20 cellular contexts compared by ENCODE assay signal in the genomic region with DNA sequence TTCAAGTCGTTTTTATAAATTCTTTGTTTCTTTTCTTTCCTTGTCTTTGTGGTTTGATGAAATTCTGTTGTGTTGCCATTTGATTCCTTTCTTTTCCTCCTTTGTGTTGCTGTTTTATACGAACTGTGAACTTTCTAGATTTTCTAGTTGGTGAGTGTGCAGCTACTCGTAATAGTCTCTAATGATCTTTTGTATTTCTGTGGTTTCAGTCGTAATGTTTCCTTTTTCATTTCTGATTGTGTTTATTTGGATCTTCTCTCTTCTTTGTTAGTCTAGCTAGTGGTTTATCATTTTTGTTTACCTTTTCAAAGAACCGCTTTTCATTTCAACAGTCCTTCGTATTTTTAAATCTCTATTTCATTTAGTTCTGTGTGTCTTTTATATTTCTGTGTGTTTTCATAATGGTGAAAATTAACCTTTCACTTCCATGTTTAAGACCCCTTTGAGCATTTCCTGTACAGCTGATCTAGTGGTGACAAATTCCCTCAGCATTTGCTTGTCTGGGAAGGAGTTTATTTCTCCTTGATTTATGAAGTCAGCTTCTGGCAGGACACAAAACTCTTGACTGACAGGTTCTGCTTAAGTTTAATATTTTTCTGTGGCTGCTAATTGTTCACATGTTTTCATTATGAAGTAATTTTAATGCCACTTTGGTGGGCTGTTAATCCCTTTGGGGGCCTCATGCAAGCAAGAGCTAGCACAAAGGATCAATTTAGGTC. TPM values are rescaled to one million over a fixed set of nuclear protein-coding genes. Genes with fewer than 3 reads are reported as not detected.
A peak's percentile ranks its signal among the peaks of the same experiment; 100 is the strongest.
DNase-seq lines count a peak whose midpoint lies in the region; ATAC-seq, FAIRE-seq and TF ChIP-seq lines count a peak whose summit lies in the region.
"Had no signal": no experiment of that assay in that cellular context is flagged by ENCODE, and none has a peak within 500 bp of the region (broad histone marks: within the 10 kb centered on the region; RNA-seq: fewer than 3 reads in every experiment).

No MANE protein-coding gene starts in this region.

- H2AFZ ChIP-seq in GM12878 (ENCODE audit: control insufficient read depth, low read depth, low read length): peak overlapping the region; percentile 7; the same call in 1 of the 2 replicates

- TF ChIP-seq CTCF in GM06990 (IDR thresholded peaks at IDR 0.05; ENCODE audit: insufficient read depth, low read length, poor library complexity, severe bottlenecking) (no peak), GM12878 (IDR thresholded peaks at IDR 0.05 in 2 of 3, conservative IDR thresholded peaks at IDR 0.05 in 1 of 3; ENCODE audit: control insufficient read depth in 2 of 3, extremely low read depth in 1 of 3, insufficient read depth in 1 of 3, low read depth in 3 of 3, low read length in 3 of 3) (no peak), suprapubic skin (IDR thresholded peaks at IDR 0.05) (no peak)

- H3K27ac Mint-ChIP-seq in stimulated activated memory B cell treated with anti-CD40 and anti-IgM and Interleukin-4, amounts not matched to agents 10 μg/mL and 1 μg/mL and 100 μg/mL, for 72 hours: peak overlapping the region; percentile 70
- H3K27ac Mint-ChIP-seq: CD4-positive, alpha-beta T cell; T-helper 1 cell treated with Interleukin-12 subunit alpha and Interleukin-12 subunit beta and Interleukin-4 antibody, amounts not matched to agents 30 μg/mL and 1 μg/mL, for 36 hours had no signal

- no peaks in the 10 kb centered on the region for H4K20me1 ChIP-seq in GM12878 (ENCODE audit: control insufficient read depth, insufficient read depth)

- WGBS in GM12878 (ENCODE audit: insufficient coverage, insufficient replicate concordance, low lambda C conversion rate, missing lambda C conversion rate): 49% methylated on average over 6 of the region's 6 CpGs
- WGBS in suprapubic skin: 84% methylated on average over 6 of the region's 6 CpGs

- SMC1A ChIA-PET in GM12878 (lab: Charles Lee; ENCODE audit: uncharacterized antibody, unreplicated experiment): interaction anchor here (0.7 to 29.9 kb wide), 23 partner anchors 10 to 119 kb away, joined by 3 to 682 read pairs (median 5); partner anchors contain the start of gene MALT1

- TF ChIP-seq EP300 in GM12878 (IDR thresholded peaks at IDR 0.05; ENCODE audit: borderline replicate concordance in 1 of 2, control insufficient read depth in 1 of 2, low read depth in 2 of 2, low read length in 2 of 2) (no peak), suprapubic skin (IDR thresholded peaks at IDR 0.05) (no peak)

- H3K27ac ChIP-seq in GM12878 (ENCODE audit: control insufficient read depth, insufficient read depth): peak overlapping the region; percentile 86
- H3K27ac ChIP-seq in suprapubic skin: no peak overlapping the region

- CTCF ChIA-PET in GM12878 (lab: Yijun Ruan, JAX): interaction anchor here (0.7 to 2.0 kb wide), 11 partner anchors 10 to 125 kb away, joined by 3 to 15 read pairs (median 6); partner anchors contain the start of gene MALT1

- POLR2A ChIA-PET in GM12878 (lab: Charles Lee): interaction anchor here (0.5 to 2.3 kb wide), 8 partner anchors 14 to 123 kb away, joined by 3 to 15 read pairs (median 4); partner anchors contain the start of gene MALT1

- H3K4me1 ChIP-seq in GM12878 (ENCODE audit: control insufficient read depth, insufficient read depth, low read length) (peaks cover 40% of the 10 kb centered on the region), suprapubic skin (peaks cover 2% of the 10 kb centered on the region)
- H3K4me1 ChIP-seq: HAP-1 had no signal

- peaks cover 23% of the 10 kb centered on the region for H3K36me3 Mint-ChIP-seq in stimulated activated memory B cell treated with anti-CD40 and anti-IgM and Interleukin-4, amounts not matched to agents 10 μg/mL and 1 μg/mL and 100 μg/mL, for 72 hours

- peak overlapping the region; percentile 28 for H3K4me3 Mint-ChIP-seq in stimulated activated memory B cell treated with anti-CD40 and anti-IgM and Interleukin-4, amounts not matched to agents 10 μg/mL and 1 μg/mL and 100 μg/mL, for 72 hours
- H3K4me3 Mint-ChIP-seq: CD4-positive, alpha-beta T cell; T-helper 1 cell treated with Interleukin-12 subunit alpha and Interleukin-12 subunit beta and Interleukin-4 antibody, amounts not matched to agents 30 μg/mL and 1 μg/mL, for 36 hours had no signal

- no peak for TF ChIP-seq RAD21 in GM12878 (IDR thresholded peaks at IDR 0.05; ENCODE audit: insufficient read depth, low read depth, low read length)

- H3K9me3 Mint-ChIP-seq in stimulated activated memory B cell treated with anti-CD40 and anti-IgM and Interleukin-4, amounts not matched to agents 10 μg/mL and 1 μg/mL and 100 μg/mL, for 72 hours: peaks cover 10% of the 10 kb centered on the region

- DNase-seq in GM06990 (ENCODE audit: extremely low read depth, insufficient read length) (no peak), GM19239 (ENCODE audit: insufficient read length, low spot score) (no peak), GM12878 (ENCODE audit: low read depth, low spot score) (no peak), NAMALWA (ENCODE audit: low spot score) (no peak), suprapubic skin (ENCODE audit: low spot score in 2 of 2) (no peak), NCI-H2196 treated with DMSO at 0.1 percent for 48 hours (lab: John Stamatoyannopoulos, UW; ENCODE audit: unreplicated experiment) (no peak)
- DNase-seq: CD4-positive, alpha-beta T cell; DMS79 treated with DMSO at 0.1 percent for 48 hours; KG1; NCI-H1092; NCI-H1694 treated with DMSO at 0.1 percent for 48 hours; NCI-H446; NCI-H69; NK-92 treated with Interleukin-12 subunit alpha and Interleukin-12 subunit beta, amount 100 ng/mL, for 24 hours; OCI-M1; SIG-M5 had no signal

- TF ChIP-seq POLR2A in GM12878 (IDR thresholded peaks at IDR 0.05; ENCODE audit: low read depth, low read length): no peak
- no peak for TF ChIP-seq POLR2A in suprapubic skin (IDR thresholded peaks at IDR 0.05)

- no TSS peak for BruUV-seq in GM12878 (replicated peaks; lab: Mats Ljungman, UMichigan)

- no peak for ATAC-seq in GM12878
- no peak for ATAC-seq in stimulated activated memory B cell treated with anti-CD40 and anti-IgM and Interleukin-4, amounts not matched to agents 10 μg/mL and 1 μg/mL and 100 μg/mL, for 72 hours

- peak; percentile 80 for FAIRE-seq in GM19239 (lab: Jason Lieb, UNC)
- FAIRE-seq in GM12878 (lab: Jason Lieb, UNC): no peak
- FAIRE-seq: G401.6 had no signal

- peaks cover 4% of the 10 kb centered on the region; the same call in 2 of the 3 replicates for H3K9me3 ChIP-seq in GM12878 (replicated peaks; ENCODE audit: control insufficient read depth, insufficient read depth, low read length)
- no peaks in the 10 kb centered on the region for H3K9me3 ChIP-seq in suprapubic skin
- H3K9me3 ChIP-seq: HAP-1 had no signal

- RAD21 ChIA-PET in GM12878 (lab: Charles Lee; ENCODE audit: unreplicated experiment): interaction anchor here (0.8 to 3.0 kb wide), 13 partner anchors 15 to 123 kb away, joined by 3 to 15 read pairs (median 5); partner anchors contain the start of gene MALT1

- in situ Hi-C loops in GM12878 (cut with MboI): loop anchor here (5.0 to 25.0 kb wide), 2 partner anchors 123 to 1257 kb away; no protein-coding TSS in a partner anchor

- H3K36me3 ChIP-seq in GM06990 (ENCODE audit: control insufficient read depth, insufficient read depth, low read length): no peaks in the 10 kb centered on the region
- H3K36me3 ChIP-seq in GM12878 (ENCODE audit: control insufficient read depth in 2 of 2, insufficient read depth in 2 of 2, low read length in 1 of 2): no peaks in the 10 kb centered on the region
- no peaks in the 10 kb centered on the region for H3K36me3 ChIP-seq in suprapubic skin
- H3K36me3 ChIP-seq: HAP-1 had no signal

- H3K27me3 ChIP-seq in GM06990 (replicated peaks; ENCODE audit: control insufficient read depth, insufficient read depth, low read length) (no peaks in the 10 kb centered on the region), GM12878 (replicated peaks in 1 of 2; ENCODE audit: control insufficient read depth in 2 of 2, insufficient read depth in 2 of 2, low read length in 1 of 2) (no peaks in the 10 kb centered on the region), suprapubic skin (no peaks in the 10 kb centered on the region)

- no peaks in the 10 kb centered on the region for H3K27me3 Mint-ChIP-seq in stimulated activated memory B cell treated with anti-CD40 and anti-IgM and Interleukin-4, amounts not matched to agents 10 μg/mL and 1 μg/mL and 100 μg/mL, for 72 hours
- H3K27me3 Mint-ChIP-seq: CD4-positive, alpha-beta T cell had no signal

- H3K79me2 ChIP-seq in GM12878 (ENCODE audit: control insufficient read depth, insufficient read depth, low read length): peaks cover 52% of the 10 kb centered on the region

- intact Hi-C loops in GM12878 (cut with micrococcal nuclease; ENCODE audit: unreplicated experiment): no loop called here

- H3K4me2 ChIP-seq in GM12878 (ENCODE audit: control insufficient read depth, insufficient read depth): peak overlapping the region; percentile 49

- H3K4me3 ChIP-seq in GM06990 (replicated peaks; ENCODE audit: low read depth, low read length) (peak overlapping the region; percentile 53), GM12878 (peak overlapping the region; percentile 59), suprapubic skin (no peak overlapping the region)
- H3K4me3 ChIP-seq: HAP-1 had no signal

- peak overlapping the region; percentile 51 for H3K9ac ChIP-seq in GM12878 (ENCODE audit: control insufficient read depth, insufficient read depth, low read length)

- H3K4me1 Mint-ChIP-seq in stimulated activated memory B cell treated with anti-CD40 and anti-IgM and Interleukin-4, amounts not matched to agents 10 μg/mL and 1 μg/mL and 100 μg/mL, for 72 hours: peaks cover 76% of the 10 kb centered on the region

RNA-seq across cellular contexts. Expression of gene MALT1, which starts 16.2 kb away (rescaled TPM):
- 326 and 345 TPM in 2 replicates for total RNA-seq in GM12878 (2013; cell fraction: nucleolus; rRNA removed)
- 61.5 and 79.2 TPM in 2 replicates for total RNA-seq in GM12878 (2014; rRNA removed)
- total RNA-seq in GM12878 (2014; rRNA removed; fragmentation: Illumina TruSeq; extraction: Trizol): 65.8 and 71.2 TPM in 2 replicates
- 49.8 and 50.6 TPM in 2 replicates for total RNA-seq in GM12878 (2021)
- 19.6 TPM for polyA plus RNA-seq in GM12878 (2011; ENCODE audit: low read depth)
- polyA plus RNA-seq in GM12878 (2011; rRNA removed): 126 and 179 TPM in 2 replicates
- polyA plus RNA-seq in GM12878 (2011; cell fraction: cytosol; rRNA removed): 40.3 and 53.0 TPM in 2 replicates
- polyA plus RNA-seq in GM12878 (2011; cell fraction: nucleus; rRNA removed): 145 and 211 TPM in 2 replicates
- 25.7 and 45.2 TPM in 2 replicates for polyA plus RNA-seq in GM12878 (2012)
- 54.2 and 67.3 TPM in 2 replicates for polyA plus RNA-seq in GM12878 (2014; fragmentation: Illumina TruSeq; extraction: Trizol)
- 10 to 100 TPM; 17.6 to 32.5 TPM for polyA plus RNA-seq in GM12878 (2014; fragmentation: Nextera tagmentation; extraction: Ambion mirVana)
- 33.9 and 40.3 TPM in 2 replicates for polyA plus RNA-seq in GM12878 (2014; rRNA removed)
- 10 to 100 TPM; 32.5 to 37.2 TPM for polyA plus RNA-seq in GM12878 (2016; fragmentation: Nextera tagmentation; extraction: Ambion mirVana)
- 83.9 and 129 TPM in 2 replicates for polyA minus RNA-seq in GM12878 (2011; rRNA and poly(A)+ RNA removed)
- polyA minus RNA-seq in GM12878 (2011; cell fraction: cytosol; rRNA and poly(A)+ RNA removed): 28.5 and 42.0 TPM in 2 replicates
- 66.7 and 73.4 TPM in 2 replicates for polyA minus RNA-seq in GM12878 (2011; cell fraction: nucleus; rRNA and poly(A)+ RNA removed)
- 10 to 100 TPM; 33.9 to 49.5 (median 37.1) TPM for total RNA-seq in suprapubic skin

RNA-seq across cellular contexts. Expression of gene ALPK2, which starts 26.2 kb away (rescaled TPM):
- 28.8 and 29.7 TPM in 2 replicates for total RNA-seq in GM12878 (2013; cell fraction: nucleolus; rRNA removed)
- total RNA-seq in GM12878 (2014; rRNA removed): 4.5 and 5.8 TPM in 2 replicates
- total RNA-seq in GM12878 (2014; rRNA removed; fragmentation: Illumina TruSeq; extraction: Trizol): 8.1 and 8.5 TPM in 2 replicates
- total RNA-seq in GM12878 (2021): 4.3 and 5.1 TPM in 2 replicates
- polyA plus RNA-seq in GM12878 (2011; ENCODE audit: low read depth): 2.5 TPM
- polyA plus RNA-seq in GM12878 (2011; rRNA removed): 27.4 and 36.5 TPM in 2 replicates
- 14.0 TPM in 2 replicates for polyA plus RNA-seq in GM12878 (2011; cell fraction: cytosol; rRNA removed)
- 68.7 and 99.5 TPM in 2 replicates for polyA plus RNA-seq in GM12878 (2011; cell fraction: nucleus; rRNA removed)
- polyA plus RNA-seq in GM12878 (2012): 2.4 and 3.8 TPM in 2 replicates
- polyA plus RNA-seq in GM12878 (2014; fragmentation: Illumina TruSeq; extraction: Trizol): 4.8 and 4.9 TPM in 2 replicates
- 1 to 10 TPM; 1.6 to 1.8 TPM for polyA plus RNA-seq in GM12878 (2014; fragmentation: Nextera tagmentation; extraction: Ambion mirVana)
- polyA plus RNA-seq in GM12878 (2014; rRNA removed): 3.4 TPM in 2 replicates
- 1 to 10 TPM; 5.1 to 6.0 TPM for polyA plus RNA-seq in GM12878 (2016; fragmentation: Nextera tagmentation; extraction: Ambion mirVana)
- polyA minus RNA-seq in GM12878 (2011; rRNA and poly(A)+ RNA removed): 53.4 and 56.6 TPM in 2 replicates
- 10.0 and 12.4 TPM in 2 replicates for polyA minus RNA-seq in GM12878 (2011; cell fraction: cytosol; rRNA and poly(A)+ RNA removed)
- polyA minus RNA-seq in GM12878 (2011; cell fraction: nucleus; rRNA and poly(A)+ RNA removed): 96.9 and 97.0 TPM in 2 replicates
- under 1 TPM; 0.16 to 0.72 (median 0.22) TPM for total RNA-seq in suprapubic skin
